ENCODE assay signal across 9 cellular contexts in the genomic region with DNA sequence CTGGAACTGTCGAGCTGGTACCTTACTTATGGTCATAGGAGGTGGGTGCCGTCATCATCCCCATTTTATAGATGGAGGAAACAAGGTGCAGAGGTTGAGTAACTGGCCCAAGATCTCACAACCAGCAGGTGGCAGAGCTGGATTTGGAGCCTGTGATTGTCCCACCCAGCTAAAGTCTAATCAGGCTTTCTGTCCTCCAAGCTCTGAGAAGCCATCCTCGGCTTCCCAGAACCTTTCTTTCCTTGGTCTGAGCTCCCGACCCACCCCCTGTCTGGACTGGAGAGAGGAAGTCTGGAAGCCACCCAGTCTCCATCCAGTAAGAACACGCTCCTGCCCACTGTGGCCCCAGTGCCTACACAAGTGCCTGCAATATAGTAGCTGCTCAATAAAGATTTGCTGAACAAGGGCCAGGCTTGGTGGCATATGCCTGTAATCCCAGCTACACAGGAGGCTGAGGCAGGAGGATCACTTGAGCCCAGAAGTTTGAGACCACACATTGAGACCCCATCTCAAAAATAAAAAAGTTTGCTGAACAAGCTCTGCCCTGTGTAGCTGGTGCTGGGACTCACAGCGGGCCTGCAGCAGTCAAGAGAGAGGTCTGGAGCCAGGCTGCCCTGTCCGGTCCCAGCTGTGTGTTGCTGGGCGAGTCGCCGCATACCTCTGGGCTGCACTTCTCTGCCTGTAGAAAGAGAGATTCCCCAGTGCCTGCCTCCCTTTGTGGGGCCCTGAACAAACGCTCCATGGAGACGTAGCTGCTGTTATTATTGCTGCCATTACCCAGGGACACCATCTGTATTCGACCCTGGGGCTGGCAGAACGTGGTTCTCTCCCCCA. TPM values are rescaled to one million over a fixed set of nuclear protein-coding genes. Genes with fewer than 3 reads are reported as not detected.
DNase-seq lines count a peak whose midpoint lies in the region; ATAC-seq and TF ChIP-seq lines count a peak whose summit lies in the region.
"Had no signal": no experiment of that assay in that cellular context is flagged by ENCODE, and none has a peak within 500 bp of the region (broad histone marks: within the 10 kb centered on the region; RNA-seq: fewer than 3 reads in every experiment).

No MANE protein-coding gene starts in this region.

- no peaks in the 10 kb centered on the region; the same call in 1 of the 2 replicates for H3K27me3 ChIP-seq in Caco-2 (replicated peaks; ENCODE audit: control insufficient read depth, insufficient read depth, low read length)
- no peaks in the 10 kb centered on the region for H3K27me3 ChIP-seq in H7 (ENCODE audit: control insufficient read depth, insufficient read depth, low read length)
- H3K27me3 ChIP-seq in ovary = no peaks in the 10 kb centered on the region

- H3K36me3 ChIP-seq in Caco-2 (ENCODE audit: control insufficient read depth, insufficient read depth, low read length) (no peaks in the 10 kb centered on the region), H7 (replicated peaks; ENCODE audit: control insufficient read depth, insufficient read depth, low read length) (no peaks in the 10 kb centered on the region), ovary (no peaks in the 10 kb centered on the region)

- no peaks in the 10 kb centered on the region for H3K36me3 Mint-ChIP-seq in Caco-2 (ENCODE audit: insufficient read depth, unreplicated experiment)
- no peaks in the 10 kb centered on the region for H3K36me3 Mint-ChIP-seq in activated naive CD8-positive, alpha-beta T cell treated with anti-CD3 and anti-CD28 coated beads for 36 hours

- no peaks in the 10 kb centered on the region for H3K9me3 Mint-ChIP-seq in Caco-2 (ENCODE audit: unreplicated experiment)
- no peaks in the 10 kb centered on the region for H3K9me3 Mint-ChIP-seq in activated naive CD8-positive, alpha-beta T cell treated with anti-CD3 and anti-CD28 coated beads for 36 hours
- H3K9me3 Mint-ChIP-seq: activated T-cell treated with anti-CD3 and anti-CD28 coated beads, Interleukin-2, amount 50 U/mL, for 72 hours had no signal

- ATAC-seq in GM18873 (IDR thresholded peaks at IDR 0.05; ENCODE audit: low FRiP score, unreplicated experiment) = no peak
- ATAC-seq: activated T-cell treated with anti-CD3 and anti-CD28 coated beads, Interleukin-2, amount 50 U/mL, for 72 hours had no signal

- intact Hi-C loops in Caco-2 (cut with micrococcal nuclease; ENCODE audit: unreplicated experiment) (loop anchor here (1.0 to 5.0 kb wide), 2 partner anchors 124 to 166 kb away; no protein-coding TSS in a partner anchor), ovary (cut with DNase I) (no loop called here)

- peaks cover 14% of the 10 kb centered on the region for H3K27me3 Mint-ChIP-seq in Caco-2 (ENCODE audit: insufficient read depth, unreplicated experiment)
- H3K27me3 Mint-ChIP-seq in activated naive CD8-positive, alpha-beta T cell treated with anti-CD3 and anti-CD28 coated beads for 36 hours = peaks cover 8% of the 10 kb centered on the region

- H3K4me3 Mint-ChIP-seq in Caco-2 (ENCODE audit: unreplicated experiment) = no peak overlapping the region
- H3K4me3 Mint-ChIP-seq in activated naive CD8-positive, alpha-beta T cell treated with anti-CD3 and anti-CD28 coated beads for 36 hours = no peak overlapping the region
- H3K4me3 Mint-ChIP-seq: activated T-cell treated with anti-CD3 and anti-CD28 coated beads, Interleukin-2, amount 50 U/mL, for 72 hours had no signal

- CTCF ChIA-PET in Caco-2 (lab: Charles Lee) = interaction anchor here (0.7 to 4.7 kb wide), 9 partner anchors 12 to 281 kb away, joined by 3 to 59 read pairs (median 5); no protein-coding TSS in a partner anchor

- TF ChIP-seq CTCF in Caco-2 (IDR thresholded peaks at IDR 0.05; ENCODE audit: insufficient read depth in 1 of 2, low read depth in 1 of 2, low read length in 1 of 2, severe bottlenecking in 1 of 2, unreplicated experiment in 1 of 2) (peak; percentile 57 to 70), ovary (IDR thresholded peaks at IDR 0.05) (no peak)

- H3K27ac ChIP-seq in ovary = no peak overlapping the region

- H3K4me1 ChIP-seq in Caco-2 = no peaks in the 10 kb centered on the region
- H3K4me1 ChIP-seq in ovary (ENCODE audit: insufficient read depth) = no peaks in the 10 kb centered on the region

- no TSS peak for BruUV-seq in Caco-2 (replicated peaks; lab: Mats Ljungman, UMichigan)

- H3K4me1 Mint-ChIP-seq in Caco-2 (ENCODE audit: low read depth, unreplicated experiment) = no peaks in the 10 kb centered on the region
- H3K4me1 Mint-ChIP-seq in activated naive CD8-positive, alpha-beta T cell treated with anti-CD3 and anti-CD28 coated beads for 36 hours = no peaks in the 10 kb centered on the region

- DNase-seq in Caco-2 (peak; percentile 56 to 58), H7 (peak; percentile 60), kidney tubule cell (ENCODE audit: low spot score) (peak; percentile 8), ovary (no peak), DMS153 treated with DMSO at 0.1 percent for 48 hours (lab: John Stamatoyannopoulos, UW; ENCODE audit: unreplicated experiment) (no peak)
- peak; percentile 6 for DNase-seq in activated naive CD8-positive, alpha-beta T cell treated with anti-CD3 and anti-CD28 coated beads for 36 hours
- no peak for DNase-seq in effector CD4-positive, alpha-beta T cell

- H3K4me3 ChIP-seq in Caco-2 (ENCODE audit: low read depth, low read length) (no peak overlapping the region), H7 (ENCODE audit: insufficient read depth, low read depth, low read length) (no peak overlapping the region), ovary (no peak overlapping the region)

- 39 to 50% (median 40%) methylated on average over 14 of the region's 14 CpGs for WGBS in ovary, 3 donors

- H3K9me3 ChIP-seq in Caco-2 = no peaks in the 10 kb centered on the region
- H3K9me3 ChIP-seq in ovary = no peaks in the 10 kb centered on the region

- no peak for TF ChIP-seq POLR2A in ovary (IDR thresholded peaks at IDR 0.05)

- POLR2A ChIA-PET in Caco-2 (lab: Charles Lee) = interaction anchor here (0.5 kb wide), 1 partner anchor 13 kb away, joined by 8 read pairs; no protein-coding TSS in a partner anchor

- H3K27ac Mint-ChIP-seq in Caco-2 (ENCODE audit: unreplicated experiment) = no peak overlapping the region
- H3K27ac Mint-ChIP-seq in activated naive CD8-positive, alpha-beta T cell treated with anti-CD3 and anti-CD28 coated beads for 36 hours = no peak overlapping the region
- H3K27ac Mint-ChIP-seq: activated T-cell treated with anti-CD3 and anti-CD28 coated beads, Interleukin-2, amount 50 U/mL, for 72 hours had no signal

- no peak for TF ChIP-seq EP300 in ovary (IDR thresholded peaks at IDR 0.05)

RNA-seq across cellular contexts. Expression of a gene that starts 32.5 kb away (rescaled TPM):
- total RNA-seq in Caco-2 (2022) (120 and 122 TPM in 2 replicates), ovary (10 to 100 TPM; 18.2 to 75.9 (median 62.5) TPM)
- total RNA-seq in H7 (2014; rRNA removed; shearing (Covaris generic)) = 60.5 and 62.8 TPM in 2 replicates
- total RNA-seq in activated naive CD8-positive, alpha-beta T cell treated with anti-CD3 and anti-CD28 coated beads for 36 hours = 10 to 100 TPM; 10.5 to 14.6 TPM
- polyA plus RNA-seq in ovary = 10 to 100 TPM; 38.4 to 53.1 TPM

RNA-seq across cellular contexts. Expression of a gene that starts 37.4 kb away (rescaled TPM):
- total RNA-seq in Caco-2 (2022) (59.1 and 60.0 TPM in 2 replicates), ovary (10 to 100 TPM; 19.7 to 30.9 (median 26.6) TPM)
- 32.1 and 38.4 TPM in 2 replicates for total RNA-seq in H7 (2014; rRNA removed; shearing (Covaris generic))
- total RNA-seq in activated naive CD8-positive, alpha-beta T cell treated with anti-CD3 and anti-CD28 coated beads for 36 hours = 10 to 100 TPM; 30.0 to 30.5 TPM
- polyA plus RNA-seq in ovary = 10 to 100 TPM; 24.4 to 40.2 TPM

Comparison
In these comparisons a context has a peak if more than half of its experiments do, and no peak if none do; other contexts are left out.
1. DNase-seq: peak in Caco-2 (2 of 2), H7 (single experiment), activated naive CD8-positive, alpha-beta T cell treated with anti-CD3 and anti-CD28 coated beads for 36 hours (single experiment) and kidney tubule cell (single experiment); none in effector CD4-positive, alpha-beta T cell (single experiment), ovary (0 of 5) and DMS153 treated with DMSO at 0.1 percent for 48 hours (single experiment).
2. CTCF ChIP-seq: peak in Caco-2 (2 of 2); none in ovary (0 of 3).